In the genomic region with DNA sequence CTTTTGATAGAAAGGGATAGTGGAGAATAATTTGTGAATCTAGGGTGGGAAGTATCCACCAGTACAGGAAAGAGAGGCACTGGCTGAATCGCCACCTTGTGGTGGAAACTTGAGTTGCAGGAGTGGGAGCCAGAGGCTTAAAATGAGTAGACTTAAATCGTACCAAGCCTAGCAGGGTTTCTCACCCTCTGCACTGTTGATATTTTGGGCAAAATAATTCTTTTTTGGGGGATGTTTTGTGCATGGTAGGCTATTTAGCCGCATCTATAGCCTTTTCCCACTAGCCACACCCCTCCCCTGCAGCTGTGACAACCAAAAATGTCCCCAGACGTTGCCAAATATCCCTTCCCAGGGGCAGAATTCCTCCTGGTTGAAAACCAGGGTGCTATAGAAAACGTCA, we compare ENCODE assay signal across 8 cellular contexts.
DNase-seq lines count a peak whose midpoint lies in the region; ATAC-seq and TF ChIP-seq lines count a peak whose summit lies in the region.

No MANE protein-coding gene starts in this region.

- in situ Hi-C loops in T47D (cut with HindIII; ENCODE audit: low pct_unique_long_range_greater_than_20kb, low sequenced_read_pairs): no loop called here

- no peak overlapping the region for H3K27ac ChIP-seq in C4-2B
- no peak overlapping the region for H3K27ac ChIP-seq in VCaP

- TF ChIP-seq CTCF in C4-2B (conservative IDR thresholded peaks at IDR 0.05): peak; percentile 95
- TF ChIP-seq CTCF in GM20000 (IDR thresholded peaks at IDR 0.05; ENCODE audit: extremely low read depth, missing control alignments): peak; percentile 91
- peak; percentile 97 for TF ChIP-seq CTCF in VCaP (conservative IDR thresholded peaks at IDR 0.05)

- no peak for ATAC-seq in HG03175 (IDR thresholded peaks at IDR 0.05; ENCODE audit: unreplicated experiment)

- DNase-seq in GM20000 (ENCODE audit: low spot score) (peak; percentile 85), NCI-H2029 treated with DMSO at 0.1 percent for 48 hours (lab: John Stamatoyannopoulos, UW) (peak; percentile 54), T47D (ENCODE audit: low read depth in 1 of 2, low spot score in 1 of 2) (peak; percentile 83 to 87), inferior parietal cortex (ENCODE audit: extremely low spot score) (peak; percentile 95)
- peak; percentile 60 to 75 for DNase-seq in stimulated activated CD4-positive, alpha-beta T cell treated with anti-CD3 and anti-CD28 coated beads, Interleukin-15, amount 100 ng/mL, for 48 hours (ENCODE audit: low read depth in 2 of 2)
